In the genomic region with DNA sequence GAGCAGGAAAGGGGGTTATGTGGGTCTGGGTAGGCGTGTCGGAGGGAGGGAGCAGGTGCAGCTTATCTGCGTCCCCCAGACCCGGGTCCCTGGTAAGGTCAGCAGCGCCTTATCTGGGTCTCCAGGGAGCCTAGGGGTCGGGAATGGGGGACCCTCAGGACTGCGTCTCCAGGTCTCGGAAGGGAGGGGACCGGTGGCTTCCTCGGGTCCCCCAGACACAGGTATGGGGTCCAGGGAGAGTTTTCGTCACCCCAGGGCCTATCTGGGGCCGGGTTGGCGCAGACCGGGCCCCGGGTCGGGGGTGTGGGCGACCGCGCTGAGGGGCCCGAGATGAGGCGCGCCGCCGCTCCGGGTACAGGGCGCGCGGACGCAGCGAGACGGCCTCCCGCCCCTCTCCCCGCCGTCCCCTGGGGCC, we compare ENCODE assay signal across 8 cellular contexts. TPM values are rescaled to one million over a fixed set of nuclear protein-coding genes. Genes with fewer than 3 reads are reported as not detected.
DNase-seq lines count a peak whose midpoint lies in the region; ATAC-seq and TF ChIP-seq lines count a peak whose summit lies in the region.

No MANE protein-coding gene starts in this region.

- H3K27me3 Mint-ChIP-seq in T-helper 17 cell: no peaks in the 10 kb centered on the region

- H3K4me1 Mint-ChIP-seq in T-helper 17 cell: peaks cover 73% of the 10 kb centered on the region

- H3K4me3 ChIP-seq in foreskin fibroblast (ENCODE audit: low read depth in 1 of 2, low read length in 2 of 2) (peak overlapping the region; percentile 83 to 97), skeletal muscle cell (ENCODE audit: low read depth, low read length) (peak overlapping the region; percentile 91)

- TF ChIP-seq CTCF in foreskin fibroblast (IDR thresholded peaks at IDR 0.05; ENCODE audit: low read depth, low read length): no peak

- DNase-seq in T-helper 17 cell (peak in 1 of 3 donors; percentile 11), foreskin fibroblast (no peak), skeletal muscle cell (ENCODE audit: low read depth) (no peak), putamen (ENCODE audit: low spot score) (no peak), NOMO-1 treated with dmso at 0.1 percent for 144 hours (lab: John Stamatoyannopoulos, UW; ENCODE audit: unreplicated experiment) (no peak)

- peaks cover 7% of the 10 kb centered on the region for H3K36me3 Mint-ChIP-seq in T-helper 17 cell (ENCODE audit: low read depth)

- H3K27ac Mint-ChIP-seq in T-helper 17 cell: peak overlapping the region; percentile 99

- peak; percentile 19 for ATAC-seq in GM18858 (IDR thresholded peaks at IDR 0.05; ENCODE audit: unreplicated experiment)
- ATAC-seq in HG02678 (IDR thresholded peaks at IDR 0.05; ENCODE audit: unreplicated experiment): peak; percentile 6
- ATAC-seq in T-helper 17 cell: peak; percentile 3
- no peak for ATAC-seq in HG02870 (IDR thresholded peaks at IDR 0.05; ENCODE audit: unreplicated experiment)

- H3K4me3 Mint-ChIP-seq in T-helper 17 cell: peak overlapping the region; percentile 97

- no peaks in the 10 kb centered on the region for H3K9me3 ChIP-seq in T-helper 17 cell (ENCODE audit: control insufficient read depth, low read length, poor library complexity, severe bottlenecking)

RNA-seq across cellular contexts. Expression of gene PLAGL2, which starts 0.3 kb away (rescaled TPM):
- 10 to 100 TPM; 14.9 to 18.9 TPM for total RNA-seq in T-helper 17 cell

RNA-seq across cellular contexts. Expression of gene POFUT1, which starts 0.5 kb away (rescaled TPM):
- 10 to 100 TPM; 11.1 to 13.6 TPM for total RNA-seq in T-helper 17 cell
